27 cellular contexts compared by ENCODE assay signal in genomic region chr5:109177782-109178181, GRCh38.
"Had no signal": no experiment of that assay in that cellular context is flagged by ENCODE, and none has a peak within 500 bp of the region (broad histone marks: within the 10 kb centered on the region; RNA-seq: fewer than 3 reads in every experiment).

No MANE protein-coding gene starts in this region.

- DNase-seq: activated B cell treated with CpG ODN at 0.5 μM for 24 hours; activated CD4-positive, alpha-beta memory T cell treated with anti-CD3 and anti-CD28 coated beads for 36 hours; activated CD4-positive, alpha-beta T cell treated with anti-CD3 and anti-CD28 coated beads for 48 hours; activated CD4-positive, alpha-beta T cell treated with anti-CD3 and anti-CD28 coated beads, Interleukin-2, amount 50 U/mL, for 1 hour; activated CD8-positive, alpha-beta memory T cell treated with anti-CD3 and anti-CD28 coated beads, Interleukin-2, amount 10 ng/mL, durations not matched to agents 7 days and 5 days; activated CD8-positive, alpha-beta memory T cell treated with anti-CD3 and anti-CD28 coated beads, Interleukin-2, amount 50 U/mL, for 4 hours; activated CD8-positive, alpha-beta T cell treated with anti-CD3 and anti-CD28 coated beads, Interleukin-2, amount 10 ng/mL, durations not matched to agents 7 days and 5 days; activated effector memory CD4-positive, alpha-beta T cell treated with anti-CD3 and anti-CD28 coated beads, Interleukin-2, amount 50 U/mL, for 16 hours; activated naive CD4-positive, alpha-beta T cell treated with anti-CD3 and anti-CD28 coated beads for 36 hours; activated naive CD8-positive, alpha-beta T cell treated with anti-CD3 and anti-CD28 coated beads for 36 hours; activated naive CD8-positive, alpha-beta T cell treated with anti-CD3 and anti-CD28 coated beads, Interleukin-2, amount 50 U/mL, for 24 hours; activated T-cell treated with anti-CD3 and anti-CD28 coated beads, Interleukin-2, amount 50 U/mL, for 1 hour; activated T-cell treated with anti-CD3 and anti-CD28 coated beads, Interleukin-2, amount 50 U/mL, for 48 hours; brain microvascular endothelial cell; cortex of kidney; dermis blood vessel endothelial cell; effector CD4-positive, alpha-beta T cell; effector memory CD8-positive, alpha-beta T cell; erythroblast; foreskin melanocyte; head of caudate nucleus; T-helper 1 cell; T-helper 17 cell; T1000; WERI-Rb-1 had no signal

- ATAC-seq: activated CD4-positive, CD25-positive, alpha-beta regulatory T cell treated with anti-CD3 and anti-CD28 coated beads, Interleukin-2, amount 50 U/mL, for 24 hours; activated CD8-positive, alpha-beta memory T cell treated with anti-CD3 and anti-CD28 coated beads, Interleukin-2, amount 10 ng/mL, durations not matched to agents 7 days and 5 days; activated CD8-positive, alpha-beta T cell treated with anti-CD3 and anti-CD28 coated beads, Interleukin-2, amount 10 ng/mL, durations not matched to agents 7 days and 5 days; activated naive CD8-positive, alpha-beta T cell treated with anti-CD3 and anti-CD28 coated beads, Interleukin-2, amount 50 U/mL, for 24 hours; effector memory CD8-positive, alpha-beta T cell; T-helper 17 cell had no signal

- H3K4me3 ChIP-seq: esophagus muscularis mucosa had no signal
